25 cellular contexts compared by ENCODE assay signal in genomic region chr3:112789787-112790186, GRCh38. TPM values are rescaled to one million over a fixed set of nuclear protein-coding genes. Genes with fewer than 3 reads are reported as not detected.
"Had no signal": no experiment of that assay in that cellular context is flagged by ENCODE, and none has a peak within 500 bp of the region (broad histone marks: within the 10 kb centered on the region; RNA-seq: fewer than 3 reads in every experiment).

No MANE protein-coding gene starts in this region.

- H3K9me3 Mint-ChIP-seq: activated T-helper 17 cell treated with anti-CD3 and anti-CD28 coated beads, Interleukin-2, amount 50 U/mL, for 72 hours had no signal

- H3K4me3 Mint-ChIP-seq: activated CD4-positive, alpha-beta memory T cell treated with anti-CD3 and anti-CD28 coated beads for 36 hours; activated CD4-positive, alpha-beta T cell treated with anti-CD3 and anti-CD28 coated beads, Interleukin-2, amount 10 ng/mL, durations not matched to agents 7 days and 5 days; activated naive CD4-positive, alpha-beta T cell treated with anti-CD3 and anti-CD28 coated beads for 36 hours; activated naive CD8-positive, alpha-beta T cell; activated T-helper 17 cell treated with anti-CD3 and anti-CD28 coated beads, Interleukin-2, amount 50 U/mL, for 72 hours; T-cell had no signal

- H3K27ac ChIP-seq: SK-N-MC, VCaP had no signal

- ATAC-seq: activated T-helper 17 cell treated with anti-CD3 and anti-CD28 coated beads, Interleukin-2, amount 50 U/mL, for 72 hours; Right ventricle myocardium inferior; T-cell had no signal

- H3K27me3 Mint-ChIP-seq: activated CD4-positive, alpha-beta memory T cell treated with anti-CD3 and anti-CD28 coated beads for 36 hours; activated CD4-positive, alpha-beta T cell treated with anti-CD3 and anti-CD28 coated beads, Interleukin-2, amount 10 ng/mL, durations not matched to agents 7 days and 5 days; activated naive CD8-positive, alpha-beta T cell; activated T-helper 17 cell treated with anti-CD3 and anti-CD28 coated beads, Interleukin-2, amount 50 U/mL, for 72 hours; T-cell had no signal

- H3K27ac Mint-ChIP-seq: activated CD4-positive, alpha-beta memory T cell treated with anti-CD3 and anti-CD28 coated beads for 36 hours; activated CD4-positive, alpha-beta T cell treated with anti-CD3 and anti-CD28 coated beads, Interleukin-2, amount 10 ng/mL, durations not matched to agents 7 days and 5 days; activated naive CD4-positive, alpha-beta T cell treated with anti-CD3 and anti-CD28 coated beads for 36 hours; activated naive CD8-positive, alpha-beta T cell; activated T-helper 17 cell treated with anti-CD3 and anti-CD28 coated beads, Interleukin-2, amount 50 U/mL, for 72 hours had no signal

- DNase-seq: activated CD4-positive, alpha-beta memory T cell treated with anti-CD3 and anti-CD28 coated beads for 36 hours; activated CD4-positive, alpha-beta T cell treated with anti-CD3 and anti-CD28 coated beads, Interleukin-2, amount 10 ng/mL, durations not matched to agents 7 days and 5 days; activated CD4-positive, CD25-positive, alpha-beta regulatory T cell; activated CD8-positive, alpha-beta memory T cell treated with anti-CD3 and anti-CD28 coated beads for 24 hours; activated gamma-delta T cell; activated naive CD4-positive, alpha-beta T cell treated with anti-CD3 and anti-CD28 coated beads for 36 hours; activated T-cell treated with anti-CD3 and anti-CD28 coated beads, Interleukin-2, amount 50 U/mL, for 48 hours; anterior cingulate cortex; caudate nucleus; Karpas-422; NCI-H1105 treated with DMSO at 0.1 percent for 48 hours; NCI-H1436 treated with DMSO at 0.1 percent for 48 hours; NCI-H187; NCI-H2081; NCI-H446; NCI-H524; RPMI8226; T-cell had no signal

- H3K36me3 Mint-ChIP-seq: activated CD4-positive, alpha-beta memory T cell treated with anti-CD3 and anti-CD28 coated beads for 36 hours had no signal

RNA-seq across cellular contexts. Expression of gene CD200R1L, which starts 56.9 kb away (rescaled TPM):
- total RNA-seq: activated CD4-positive, alpha-beta memory T cell treated with anti-CD3 and anti-CD28 coated beads for 36 hours; activated CD4-positive, alpha-beta T cell treated with anti-CD3 and anti-CD28 coated beads, Interleukin-2, amount 10 ng/mL, durations not matched to agents 7 days and 5 days; activated naive CD4-positive, alpha-beta T cell treated with anti-CD3 and anti-CD28 coated beads for 36 hours; activated T-helper 17 cell treated with anti-CD3 and anti-CD28 coated beads, Interleukin-2, amount 50 U/mL, for 72 hours; Right ventricle myocardium inferior; T-cell; T-helper 2 cell treated with Interferon-gamma antibody and Interleukin-4, amounts not matched to agents 100 ng/mL and 5 ng/mL, for 36 hours had no signal
- polyA plus RNA-seq: adipose tissue had no signal
